In genomic region chr1:227328405-227329019, GRCh38 we compare ENCODE assay signal across 13 cellular contexts. TPM values are rescaled to one million over a fixed set of nuclear protein-coding genes. Genes with fewer than 3 reads are reported as not detected.
A peak's percentile ranks its signal among the peaks of the same experiment; 100 is the strongest.
DNase-seq lines count a peak whose midpoint lies in the region; ATAC-seq and TF ChIP-seq lines count a peak whose summit lies in the region.
"Had no signal": no experiment of that assay in that cellular context is flagged by ENCODE, and none has a peak within 500 bp of the region (broad histone marks: within the 10 kb centered on the region; RNA-seq: fewer than 3 reads in every experiment).

No MANE protein-coding gene starts in this region.

- H3K4me1 ChIP-seq in IMR-90 (ENCODE audit: control insufficient read depth, insufficient read depth, low read length), result no peaks in the 10 kb centered on the region
- H3K4me1 ChIP-seq in trophoblast cell (ENCODE audit: control insufficient read depth in 1 of 2, insufficient read depth in 2 of 2, low read length in 2 of 2), result no peaks in the 10 kb centered on the region

- no peaks in the 10 kb centered on the region for H3K27me3 ChIP-seq in IMR-90 (ENCODE audit: control insufficient read depth, insufficient read depth, low read length)
- no peaks in the 10 kb centered on the region for H3K27me3 ChIP-seq in trophoblast cell (ENCODE audit: insufficient read depth, low read length)
- H3K27me3 ChIP-seq: BLaER1 had no signal

- H2BK5ac ChIP-seq in IMR-90 (ENCODE audit: low read depth, low read length, poor library complexity, severe bottlenecking) (no peak overlapping the region), trophoblast cell (ENCODE audit: low read depth, low read length, poor library complexity) (no peak overlapping the region)

- TF ChIP-seq RAD21 in IMR-90 (IDR thresholded peaks at IDR 0.05; ENCODE audit: low read length), result no peak

- H2AK5ac ChIP-seq in IMR-90 (ENCODE audit: low read depth, low read length) (no peak overlapping the region), trophoblast cell (ENCODE audit: low read length) (no peak overlapping the region)

- no peak overlapping the region for H2BK15ac ChIP-seq in IMR-90 (ENCODE audit: low read depth, low read length)

- 40% methylated on average over 1 of the region's 6 CpGs; no CpG with 5 or more reads in 1 of the 2 experiments for WGBS in IMR-90 (ENCODE audit: extremely low coverage in 2 of 2, insufficient read length in 1 of 2), 2 experiments
- no CpG with 5 or more reads among the region's 6 CpGs for WGBS in trophoblast cell (ENCODE audit: extremely low coverage, insufficient coverage, insufficient read length)

- H4K12ac ChIP-seq in trophoblast cell (ENCODE audit: low read depth, low read length), result no peak overlapping the region

- CTCF ChIA-PET in IMR-90 (lab: Yijun Ruan, JAX), result no interaction called here

- H3K56ac ChIP-seq in IMR-90 (ENCODE audit: extremely low read depth, insufficient read depth, low read length), result no peak overlapping the region

- H3K18ac ChIP-seq in IMR-90 (ENCODE audit: low read depth, low read length) (no peak overlapping the region), trophoblast cell (ENCODE audit: low read length) (no peak overlapping the region)

- no peaks in the 10 kb centered on the region for H4K20me1 ChIP-seq in IMR-90 (ENCODE audit: insufficient read depth, low read length)
- H4K20me1 ChIP-seq: BLaER1 had no signal

- no peak overlapping the region for H2BK12ac ChIP-seq in trophoblast cell (ENCODE audit: low read length)

- H3K79me1 ChIP-seq in IMR-90 (ENCODE audit: low read depth in 1 of 2, low read length in 2 of 2) (no peaks in the 10 kb centered on the region), trophoblast cell (ENCODE audit: low read length) (no peaks in the 10 kb centered on the region)

- H2BK20ac ChIP-seq in IMR-90 (ENCODE audit: low read depth, low read length), result no peak overlapping the region

- no peaks in the 10 kb centered on the region for H3K9me1 ChIP-seq in IMR-90 (ENCODE audit: insufficient read depth, low read length)

- H3K9ac ChIP-seq in IMR-90 (ENCODE audit: low read depth, low read length) (no peak overlapping the region), trophoblast cell (ENCODE audit: low read length) (no peak overlapping the region)
- H3K9ac ChIP-seq: BLaER1 had no signal

- POLR2A ChIA-PET in IMR-90 (lab: Charles Lee; ENCODE audit: unreplicated experiment), result no interaction called here

- no peak overlapping the region for H2AK9ac ChIP-seq in IMR-90 (replicated peaks; ENCODE audit: low read depth, low read length, poor library complexity)

- TF ChIP-seq CTCF in IMR-90 (conservative IDR thresholded peaks at IDR 0.05; ENCODE audit: low read depth, low read length), result no peak

- H3K36me3 ChIP-seq in IMR-90 (ENCODE audit: control insufficient read depth, insufficient read depth, low read length), result no peaks in the 10 kb centered on the region
- no peaks in the 10 kb centered on the region for H3K36me3 ChIP-seq in trophoblast cell (ENCODE audit: control insufficient read depth in 1 of 2, insufficient read depth in 2 of 2, low read length in 2 of 2)
- H3K36me3 ChIP-seq: BLaER1 had no signal

- H2AFZ ChIP-seq in IMR-90 (replicated peaks; ENCODE audit: low read length, poor library complexity) (no peak overlapping the region), trophoblast cell (ENCODE audit: insufficient read depth, low read length, poor library complexity) (no peak overlapping the region)

- H3K4me3 ChIP-seq in IMR-90 (ENCODE audit: insufficient read depth, low read depth, low read length) (no peak overlapping the region), trophoblast cell (ENCODE audit: low read depth, low read length) (no peak overlapping the region)
- H3K4me3 ChIP-seq: BLaER1 had no signal

- H4K91ac ChIP-seq in IMR-90 (ENCODE audit: insufficient read depth, low read depth, low read length) (no peak overlapping the region), trophoblast cell (ENCODE audit: low read depth, low read length) (no peak overlapping the region)

- no peak overlapping the region for H2BK120ac ChIP-seq in IMR-90 (ENCODE audit: low read depth, low read length)
- H2BK120ac ChIP-seq in trophoblast cell (ENCODE audit: insufficient read depth, low read length, poor library complexity), result no peak overlapping the region

- H3K14ac ChIP-seq in IMR-90 (replicated peaks; ENCODE audit: low read depth, low read length) (no peak overlapping the region), trophoblast cell (ENCODE audit: low read length) (no peak overlapping the region)

- H3K27ac ChIP-seq in IMR-90 (ENCODE audit: insufficient read depth, low read length) (no peak overlapping the region), trophoblast cell (ENCODE audit: low read depth, low read length) (no peak overlapping the region)
- H3K27ac ChIP-seq: BLaER1 had no signal

- no peak for ATAC-seq in IMR-90 (ENCODE audit: low read depth)
- ATAC-seq in left lobe of liver, result peak; percentile 67
- ATAC-seq in HG02981 (IDR thresholded peaks at IDR 0.05; ENCODE audit: unreplicated experiment), result no peak
- ATAC-seq: HCT116 had no signal

- no peak for DNase-seq in IMR-90
- DNase-seq in NCI-H526 treated with DMSO at 0.1 percent for 48 hours (lab: John Stamatoyannopoulos, UW), result peak; percentile 16
- no peak for DNase-seq in left lobe of liver (ENCODE audit: low spot score)
- no peak for DNase-seq in trophoblast cell
- DNase-seq in hippocampal formation (lab: John Stamatoyannopoulos, UW), result no peak
- DNase-seq in kidney glomerular epithelial cell (lab: John Stamatoyannopoulos, UW), result no peak
- DNase-seq: 8988T, AML-193, DMS53, GF-D8 had no signal

- in situ Hi-C loops in IMR-90 (cut with MboI; ENCODE audit: low sequenced_read_pairs), result loop anchor here (10.0 kb wide), 1 partner anchor 106 kb away; no protein-coding TSS in a partner anchor

- no peak overlapping the region for H4K5ac ChIP-seq in IMR-90 (ENCODE audit: low read depth, low read length)

- H3K23ac ChIP-seq in IMR-90 (ENCODE audit: low read depth, low read length) (no peak overlapping the region), trophoblast cell (ENCODE audit: low read length) (peak overlapping the region; percentile 21)

- no peaks in the 10 kb centered on the region for H3K79me2 ChIP-seq in trophoblast cell (ENCODE audit: control insufficient read depth, insufficient read depth, low read length, poor library complexity)

- dilution Hi-C loops in IMR-90 (cut with HindIII; ENCODE audit: low sequenced_read_pairs, unreplicated experiment), result no loop called here

- H3K4me2 ChIP-seq in IMR-90 (ENCODE audit: low read depth, low read length), result no peak overlapping the region
- H3K4me2 ChIP-seq in trophoblast cell (ENCODE audit: low read length), result no peak overlapping the region
- H3K4me2 ChIP-seq: BLaER1 had no signal

- H4K8ac ChIP-seq in IMR-90 (ENCODE audit: low read depth in 2 of 2, low read length in 2 of 2) (no peak overlapping the region), trophoblast cell (ENCODE audit: low read depth, low read length) (no peak overlapping the region)

- H3K9me3 ChIP-seq in IMR-90 (ENCODE audit: control insufficient read depth, insufficient read depth, low read length) (peaks cover 2% of the 10 kb centered on the region), trophoblast cell (ENCODE audit: insufficient read depth, low read depth, low read length) (peaks cover 2% of the 10 kb centered on the region)

- TF ChIP-seq POLR2A in IMR-90 (IDR thresholded peaks at IDR 0.05; ENCODE audit: low read depth, low read length), result no peak

- H3K4ac ChIP-seq in IMR-90 (ENCODE audit: low read depth, low read length) (no peak overlapping the region), trophoblast cell (ENCODE audit: low read depth, low read length) (no peak overlapping the region)

- intact Hi-C loops in IMR-90 (cut with micrococcal nuclease), result no loop called here

- BruUV-seq in IMR-90 (replicated peaks; lab: Mats Ljungman, UMichigan), result no TSS peak

TF ChIP-seq in IMR-90, 13 proteins besides CTCF, POLR2A, EP300 and RAD21:
- no peak for TF ChIP-seq CHD1 (IDR thresholded peaks at IDR 0.05; ENCODE audit: low read depth, low read length)
- TF ChIP-seq CEBPB (IDR thresholded peaks at IDR 0.05; ENCODE audit: low read depth, low read length), result peak; percentile 38; the same call in 1 of the 2 replicates
- TF ChIP-seq SMC3 (IDR thresholded peaks at IDR 0.05; ENCODE audit: low read depth, low read length), result no peak
TF ChIP-seq in IMR-90: peak in this region for 1.

RNA-seq across cellular contexts. Expression of gene CDC42BPA, which starts 10.2 kb away (rescaled TPM):
- 27.8 and 36.4 TPM in 2 replicates for total RNA-seq in IMR-90 (2012; rRNA removed)
- 7.7 and 9.4 TPM in 2 replicates for polyA plus RNA-seq in IMR-90 (2012; rRNA removed)
- 2.8 and 4.1 TPM in 2 replicates for polyA plus RNA-seq in IMR-90 (2012; cell fraction: cytosol; rRNA removed)
- 8.9 and 19.7 TPM in 2 replicates for polyA plus RNA-seq in IMR-90 (2012; cell fraction: nucleus; rRNA removed; ENCODE audit: low replicate concordance)
- 14.5 TPM for total RNA-seq in left lobe of liver
- polyA plus RNA-seq in trophoblast cell (2013), result 7.8 and 8.2 TPM in 2 replicates
